Comparison of ENCODE assay signal across 22 cellular contexts in the genomic region with DNA sequence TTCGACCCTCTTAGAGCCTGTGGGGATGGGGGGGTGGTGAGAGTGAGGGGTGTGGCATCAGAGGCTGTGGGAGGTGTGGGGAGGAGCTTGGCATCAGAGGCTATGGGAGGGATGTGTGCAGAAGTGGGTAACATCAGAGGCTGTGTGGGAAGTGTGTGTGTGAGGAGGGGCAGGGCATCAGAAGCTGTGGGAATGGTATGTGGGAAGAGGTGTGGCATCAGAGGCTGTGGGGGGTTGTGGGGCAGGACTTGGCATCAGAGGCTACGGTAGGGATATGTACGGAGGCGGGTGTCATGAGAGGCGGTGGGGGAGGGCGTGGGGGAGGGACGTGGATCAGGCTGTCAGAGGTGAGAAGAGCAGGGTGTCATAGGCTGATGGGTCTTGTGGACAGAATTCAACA.
"Had no signal": no experiment of that assay in that cellular context is flagged by ENCODE, and none has a peak within 500 bp of the region (broad histone marks: within the 10 kb centered on the region; RNA-seq: fewer than 3 reads in every experiment).

No MANE protein-coding gene starts in this region.

- FAIRE-seq: endometrium, frontal cortex, kidney had no signal

- DNase-seq: colonic mucosa; cortex of kidney; effector CD8-positive, alpha-beta T cell; effector memory CD8-positive, alpha-beta T cell; endodermal cell; erythroblast; foreskin keratinocyte; heart left ventricle; hypothalamus; immature natural killer cell; islet precursor cell; kidney; kidney glomerular epithelial cell; left colon; left ventricle myocardium superior; lower lobe of right lung; mesenchymal stem cell had no signal

- H3K9me3 ChIP-seq: colonic mucosa, gastroesophageal sphincter, lower lobe of right lung had no signal

- H3K4me1 ChIP-seq: colonic mucosa, foreskin keratinocyte, gastroesophageal sphincter, heart left ventricle, lower lobe of right lung had no signal

- H3K36me3 ChIP-seq: colonic mucosa, gastroesophageal sphincter, heart left ventricle, lower lobe of right lung had no signal

- H3K4me3 ChIP-seq: colonic mucosa, gastroesophageal sphincter, heart left ventricle, hepatocyte, lower lobe of right lung had no signal

- H3K27ac ChIP-seq: colonic mucosa, epithelial cell of prostate, foreskin keratinocyte, gastroesophageal sphincter, heart left ventricle, hepatocyte, lower lobe of right lung had no signal

- H3K27me3 ChIP-seq: colonic mucosa, hepatocyte had no signal

- H2AFZ ChIP-seq: hepatocyte had no signal

- H3K4me2 ChIP-seq: hepatocyte had no signal
